1 cellular context compared by ENCODE assay signal in genomic region chr10:48773580-48773979, GRCh38.
TF ChIP-seq lines count a peak whose summit lies in the region.

No MANE protein-coding gene starts in this region.

TF ChIP-seq in GM12878, 131 proteins besides CTCF, POLR2A, EP300 and RAD21 (continued from another document):
- TF ChIP-seq, protein P1, sequence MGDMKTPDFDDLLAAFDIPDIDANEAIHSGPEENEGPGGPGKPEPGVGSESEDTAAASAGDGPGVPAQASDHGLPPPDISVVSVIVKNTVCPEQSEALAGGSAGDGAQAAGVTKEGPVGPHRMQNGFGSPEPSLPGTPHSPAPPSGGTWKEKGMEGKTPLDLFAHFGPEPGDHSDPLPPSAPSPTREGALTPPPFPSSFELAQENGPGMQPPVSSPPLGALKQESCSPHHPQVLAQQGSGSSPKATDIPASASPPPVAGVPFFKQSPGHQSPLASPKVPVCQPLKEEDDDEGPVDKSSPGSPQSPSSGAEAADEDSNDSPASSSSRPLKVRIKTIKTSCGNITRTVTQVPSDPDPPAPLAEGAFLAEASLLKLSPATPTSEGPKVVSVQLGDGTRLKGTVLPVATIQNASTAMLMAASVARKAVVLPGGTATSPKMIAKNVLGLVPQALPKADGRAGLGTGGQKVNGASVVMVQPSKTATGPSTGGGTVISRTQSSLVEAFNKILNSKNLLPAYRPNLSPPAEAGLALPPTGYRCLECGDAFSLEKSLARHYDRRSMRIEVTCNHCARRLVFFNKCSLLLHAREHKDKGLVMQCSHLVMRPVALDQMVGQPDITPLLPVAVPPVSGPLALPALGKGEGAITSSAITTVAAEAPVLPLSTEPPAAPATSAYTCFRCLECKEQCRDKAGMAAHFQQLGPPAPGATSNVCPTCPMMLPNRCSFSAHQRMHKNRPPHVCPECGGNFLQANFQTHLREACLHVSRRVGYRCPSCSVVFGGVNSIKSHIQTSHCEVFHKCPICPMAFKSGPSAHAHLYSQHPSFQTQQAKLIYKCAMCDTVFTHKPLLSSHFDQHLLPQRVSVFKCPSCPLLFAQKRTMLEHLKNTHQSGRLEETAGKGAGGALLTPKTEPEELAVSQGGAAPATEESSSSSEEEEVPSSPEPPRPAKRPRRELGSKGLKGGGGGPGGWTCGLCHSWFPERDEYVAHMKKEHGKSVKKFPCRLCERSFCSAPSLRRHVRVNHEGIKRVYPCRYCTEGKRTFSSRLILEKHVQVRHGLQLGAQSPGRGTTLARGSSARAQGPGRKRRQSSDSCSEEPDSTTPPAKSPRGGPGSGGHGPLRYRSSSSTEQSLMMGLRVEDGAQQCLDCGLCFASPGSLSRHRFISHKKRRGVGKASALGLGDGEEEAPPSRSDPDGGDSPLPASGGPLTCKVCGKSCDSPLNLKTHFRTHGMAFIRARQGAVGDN (IDR thresholded peaks at IDR 0.05) = peak; percentile 47; the same call in 1 of the 2 replicates
- TF ChIP-seq ZNF24 (IDR thresholded peaks at IDR 0.05) = no peak
